25 cellular contexts compared by ENCODE assay signal in the genomic region with DNA sequence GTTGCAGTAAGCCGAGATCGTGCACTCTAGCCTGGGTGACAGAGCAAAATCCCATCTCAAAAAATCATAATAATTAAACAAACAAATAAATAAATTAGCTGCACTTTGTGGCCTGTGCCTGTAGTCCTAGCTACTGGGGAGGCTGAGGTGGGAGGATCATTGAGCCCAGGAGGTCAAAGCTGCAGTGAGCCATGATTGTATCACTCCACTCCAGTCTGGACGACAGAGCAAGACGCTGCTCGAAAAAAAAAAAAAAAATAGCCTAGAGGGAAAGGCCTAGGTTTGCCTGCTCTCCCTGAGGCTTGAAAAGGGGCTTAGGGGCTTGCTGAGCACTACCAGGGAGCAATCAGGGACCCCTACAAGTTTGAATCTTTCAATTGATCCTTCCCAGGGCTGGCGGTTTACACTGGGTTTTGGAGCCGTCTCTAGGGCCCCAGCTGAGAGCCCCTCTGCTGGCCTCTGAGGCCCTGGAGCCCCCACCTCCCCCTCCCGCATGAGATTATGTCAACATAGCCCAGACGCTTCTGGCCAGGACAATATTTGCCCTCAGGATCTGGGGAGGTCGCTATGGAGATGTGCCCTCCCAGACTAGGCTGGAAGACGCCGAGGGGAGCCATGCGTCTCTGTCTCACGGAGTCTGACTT. TPM values are rescaled to one million over a fixed set of nuclear protein-coding genes. Genes with fewer than 3 reads are reported as not detected.
DNase-seq lines count a peak whose midpoint lies in the region; ATAC-seq and TF ChIP-seq lines count a peak whose summit lies in the region.
"Had no signal": no experiment of that assay in that cellular context is flagged by ENCODE, and none has a peak within 500 bp of the region (broad histone marks: within the 10 kb centered on the region; RNA-seq: fewer than 3 reads in every experiment).

No MANE protein-coding gene starts in this region.

- H3K4me3 Mint-ChIP-seq in activated naive CD8-positive, alpha-beta T cell treated with anti-CD3 and anti-CD28 coated beads for 36 hours = no peak overlapping the region
- H3K4me3 Mint-ChIP-seq: activated CD4-positive, alpha-beta memory T cell treated with anti-CD3 and anti-CD28 coated beads for 36 hours; activated naive CD4-positive, alpha-beta T cell treated with anti-CD3 and anti-CD28 coated beads for 36 hours; activated T-cell treated with anti-CD3 and anti-CD28 coated beads, Interleukin-2, amount 50 U/mL, for 24 hours; CD8-positive, alpha-beta memory T cell; immature natural killer cell; stimulated activated effector memory CD8-positive, alpha-beta T cell treated with anti-CD3 and anti-CD28 coated beads, Interleukin-12 subunit alpha, Interleukin-12 subunit beta, amount 100 ng/mL, for 72 hours had no signal

- H3K4me1 ChIP-seq in heart left ventricle (no peaks in the 10 kb centered on the region), hepatocyte (ENCODE audit: insufficient read depth) (peaks cover 14% of the 10 kb centered on the region)
- H3K4me1 ChIP-seq: lower lobe of right lung had no signal

- no peaks in the 10 kb centered on the region for H3K36me3 Mint-ChIP-seq in activated naive CD8-positive, alpha-beta T cell treated with anti-CD3 and anti-CD28 coated beads for 36 hours
- H3K36me3 Mint-ChIP-seq: activated CD4-positive, alpha-beta memory T cell treated with anti-CD3 and anti-CD28 coated beads for 36 hours; immature natural killer cell; stimulated activated effector memory CD8-positive, alpha-beta T cell treated with anti-CD3 and anti-CD28 coated beads, Interleukin-12 subunit alpha, Interleukin-12 subunit beta, amount 100 ng/mL, for 72 hours had no signal

- peak overlapping the region; percentile 50 for H3K4me2 ChIP-seq in hepatocyte

- H3K36me3 ChIP-seq in heart left ventricle (no peaks in the 10 kb centered on the region), hepatocyte (replicated peaks; ENCODE audit: insufficient read depth, low read depth) (no peaks in the 10 kb centered on the region)
- H3K36me3 ChIP-seq: lower lobe of right lung had no signal

- H3K9me3 ChIP-seq in heart left ventricle = no peaks in the 10 kb centered on the region
- no peaks in the 10 kb centered on the region for H3K9me3 ChIP-seq in hepatocyte (ENCODE audit: low read depth)
- H3K9me3 ChIP-seq: lower lobe of right lung had no signal

- no peak for TF ChIP-seq POLR2A in heart left ventricle (IDR thresholded peaks at IDR 0.05)

- H3K9me3 Mint-ChIP-seq in activated naive CD8-positive, alpha-beta T cell treated with anti-CD3 and anti-CD28 coated beads for 36 hours = no peaks in the 10 kb centered on the region
- H3K9me3 Mint-ChIP-seq: activated CD4-positive, alpha-beta memory T cell treated with anti-CD3 and anti-CD28 coated beads for 36 hours; activated naive CD4-positive, alpha-beta T cell treated with anti-CD3 and anti-CD28 coated beads for 36 hours; activated T-cell treated with anti-CD3 and anti-CD28 coated beads, Interleukin-2, amount 50 U/mL, for 24 hours; CD8-positive, alpha-beta memory T cell; immature natural killer cell; stimulated activated effector memory CD8-positive, alpha-beta T cell treated with anti-CD3 and anti-CD28 coated beads, Interleukin-12 subunit alpha, Interleukin-12 subunit beta, amount 100 ng/mL, for 72 hours had no signal

- H3K27ac ChIP-seq in heart left ventricle (no peak overlapping the region), hepatocyte (peak overlapping the region; percentile 56)
- H3K27ac ChIP-seq: lower lobe of right lung had no signal

- TF ChIP-seq CTCF in heart left ventricle (IDR thresholded peaks at IDR 0.05) (no peak), hepatocyte (IDR thresholded peaks at IDR 0.05; ENCODE audit: poor library complexity) (no peak)

- peaks cover 0 to 11% (median 0%) of the 10 kb centered on the region in 9 donors for H3K27me3 ChIP-seq in heart left ventricle
- no peaks in the 10 kb centered on the region for H3K27me3 ChIP-seq in hepatocyte

- no peaks in the 10 kb centered on the region for H3K4me1 Mint-ChIP-seq in activated naive CD8-positive, alpha-beta T cell treated with anti-CD3 and anti-CD28 coated beads for 36 hours
- H3K4me1 Mint-ChIP-seq: CD8-positive, alpha-beta memory T cell; immature natural killer cell; stimulated activated effector memory CD8-positive, alpha-beta T cell treated with anti-CD3 and anti-CD28 coated beads, Interleukin-12 subunit alpha, Interleukin-12 subunit beta, amount 100 ng/mL, for 72 hours had no signal

- H3K4me3 ChIP-seq in heart left ventricle (no peak overlapping the region), hepatocyte (no peak overlapping the region)
- H3K4me3 ChIP-seq: lower lobe of right lung had no signal

- H3K9me2 ChIP-seq in hepatocyte (replicated peaks; ENCODE audit: insufficient read depth) = no peaks in the 10 kb centered on the region

- WGBS in heart left ventricle, 4 donors = 34 to 46% (median 40%) methylated on average over 14 of the region's 14 CpGs
- whole genome bisulfite sequencing in hepatocyte (ENCODE audit: low lambda C conversion rate, missing lambda C conversion rate) = 21% methylated on average over 14 of the region's 14 CpGs

- H3K27me3 Mint-ChIP-seq in activated naive CD8-positive, alpha-beta T cell treated with anti-CD3 and anti-CD28 coated beads for 36 hours = peaks cover 4% of the 10 kb centered on the region

- DNase-seq in Right ventricle myocardium inferior (ENCODE audit: missing footprints) = peak; percentile 23
- no peak for DNase-seq in heart left ventricle
- peak; percentile 92 for DNase-seq in NCI-H69 (lab: John Stamatoyannopoulos, UW)
- DNase-seq in hepatocyte (ENCODE audit: low spot score) = peak; percentile 78
- DNase-seq in activated naive CD8-positive, alpha-beta T cell treated with anti-CD3 and anti-CD28 coated beads for 36 hours = no peak
- DNase-seq: activated CD4-positive, alpha-beta memory T cell treated with anti-CD3 and anti-CD28 coated beads for 36 hours; activated naive CD4-positive, alpha-beta T cell treated with anti-CD3 and anti-CD28 coated beads for 36 hours; activated T-cell treated with anti-CD3 and anti-CD28 coated beads, Interleukin-2, amount 50 U/mL, for 24 hours; aorta; CD8-positive, alpha-beta memory T cell; immature natural killer cell; lower lobe of right lung; NCI-H1694; NCI-H226; SIG-M5 had no signal

- H4K20me1 ChIP-seq in hepatocyte (ENCODE audit: insufficient read depth, poor library complexity, severe bottlenecking) = no peaks in the 10 kb centered on the region

- no peaks in the 10 kb centered on the region for H3K79me2 ChIP-seq in hepatocyte

- H3K27ac Mint-ChIP-seq in activated naive CD8-positive, alpha-beta T cell treated with anti-CD3 and anti-CD28 coated beads for 36 hours = no peak overlapping the region
- H3K27ac Mint-ChIP-seq: activated CD4-positive, alpha-beta memory T cell treated with anti-CD3 and anti-CD28 coated beads for 36 hours; activated naive CD4-positive, alpha-beta T cell treated with anti-CD3 and anti-CD28 coated beads for 36 hours; activated T-cell treated with anti-CD3 and anti-CD28 coated beads, Interleukin-2, amount 50 U/mL, for 24 hours; CD8-positive, alpha-beta memory T cell; immature natural killer cell had no signal

- ATAC-seq in Right ventricle myocardium inferior (no peak), heart left ventricle (no peak), HG03378 (IDR thresholded peaks at IDR 0.05; ENCODE audit: unreplicated experiment) (no peak), HG02763 (IDR thresholded peaks at IDR 0.05; ENCODE audit: unreplicated experiment) (no peak), GM21786 (IDR thresholded peaks at IDR 0.05; ENCODE audit: unreplicated experiment) (no peak)
- ATAC-seq: sciatic nerve; stimulated activated effector memory CD8-positive, alpha-beta T cell treated with anti-CD3 and anti-CD28 coated beads, Interleukin-12 subunit alpha, Interleukin-12 subunit beta, amount 100 ng/mL, for 72 hours had no signal

- intact Hi-C loops in Right ventricle myocardium inferior (cut with DNase I) (no loop called here), heart left ventricle (cut with DNase I) (no loop called here)

- H2AFZ ChIP-seq in hepatocyte = no peak overlapping the region

RNA-seq across cellular contexts. Expression of a gene that starts 10.4 kb away (rescaled TPM):
- total RNA-seq in Right ventricle myocardium inferior (5.0 TPM), heart left ventricle (1 to 10 TPM in 7 of 9 donors, under 1 TPM in 2; 0.64 to 7.1 (median 4.8) TPM), hepatocyte (1.8 and 2.7 TPM in 2 replicates)
- polyA plus RNA-seq in heart left ventricle (1 to 10 TPM; 1.9 to 8.1 TPM), hepatocyte (5.6 and 6.7 TPM in 2 replicates)
- total RNA-seq in activated naive CD8-positive, alpha-beta T cell treated with anti-CD3 and anti-CD28 coated beads for 36 hours = 1 to 10 TPM; 1.4 to 1.7 TPM
- total RNA-seq: fibroblast of lung had no signal
- polyA plus RNA-seq: aorta had no signal

RNA-seq across cellular contexts. Expression of a gene that starts 18.4 kb away (rescaled TPM):
- 39.1 TPM for total RNA-seq in Right ventricle myocardium inferior
- 10 to 100 TPM; 22.4 to 50.2 (median 44.1) TPM for total RNA-seq in heart left ventricle
- 10 to 100 TPM; 19.0 to 23.2 TPM for polyA plus RNA-seq in heart left ventricle
- 9.1 and 13.9 TPM in 2 replicates for total RNA-seq in hepatocyte
- polyA plus RNA-seq in hepatocyte = 17.0 and 20.6 TPM in 2 replicates
- 10 to 100 TPM; 94.4 to 98.8 TPM for total RNA-seq in activated naive CD8-positive, alpha-beta T cell treated with anti-CD3 and anti-CD28 coated beads for 36 hours

RNA-seq across cellular contexts. Expression of a gene that starts 34.1 kb away (rescaled TPM):
- total RNA-seq in Right ventricle myocardium inferior = 252 TPM
- total RNA-seq in heart left ventricle = 100 to 1,000 TPM; 149 to 343 (median 248) TPM
- polyA plus RNA-seq in heart left ventricle = 100 to 1,000 TPM; 318 to 343 TPM
- 149 and 165 TPM in 2 replicates for total RNA-seq in hepatocyte
- polyA plus RNA-seq in hepatocyte = 478 and 513 TPM in 2 replicates
- 100 to 1,000 TPM; 818 to 852 TPM for total RNA-seq in activated naive CD8-positive, alpha-beta T cell treated with anti-CD3 and anti-CD28 coated beads for 36 hours

RNA-seq across cellular contexts. Expression of a gene that starts 34.8 kb away (rescaled TPM):
- total RNA-seq in Right ventricle myocardium inferior (1.5 TPM), heart left ventricle (1 to 10 TPM; 1.5 to 5.5 (median 2.8) TPM), hepatocyte (7.5 and 10.3 TPM in 2 replicates)
- polyA plus RNA-seq in heart left ventricle (1 to 10 TPM; 2.9 to 4.5 TPM), hepatocyte (6.8 and 11.0 TPM in 2 replicates)
- total RNA-seq in activated naive CD8-positive, alpha-beta T cell treated with anti-CD3 and anti-CD28 coated beads for 36 hours = 10 to 100 TPM; 16.4 to 16.7 TPM

RNA-seq across cellular contexts. Expression of a gene that starts 55.6 kb away (rescaled TPM):
- total RNA-seq in Right ventricle myocardium inferior (5.4 TPM), heart left ventricle (10 to 100 TPM in 3 of 9 donors, 1 to 10 TPM in 6; 2.7 to 36.0 (median 4.3) TPM), hepatocyte (not detected in 2 replicates)
- polyA plus RNA-seq in heart left ventricle (1 to 10 TPM; 5.1 to 6.9 TPM), hepatocyte (0.10 TPM in 1 of 2 replicates, not detected in the other)
- total RNA-seq in activated naive CD8-positive, alpha-beta T cell treated with anti-CD3 and anti-CD28 coated beads for 36 hours = not detected
- total RNA-seq: activated CD4-positive, alpha-beta memory T cell treated with anti-CD3 and anti-CD28 coated beads for 36 hours; activated naive CD4-positive, alpha-beta T cell treated with anti-CD3 and anti-CD28 coated beads for 36 hours; CD8-positive, alpha-beta memory T cell; chondrocyte; fibroblast of lung; myocyte; osteocyte; T-helper 2 cell treated with Interferon-gamma antibody and Interleukin-4, amounts not matched to agents 100 ng/mL and 5 ng/mL, for 36 hours had no signal
- polyA plus RNA-seq: CD8-positive, alpha-beta memory T cell; immature natural killer cell had no signal

Comparison
In these comparisons a context has a peak if more than half of its experiments do, and no peak if none do; other contexts are left out.
1. DNase-seq: peak in Right ventricle myocardium inferior (single experiment), NCI-H69 (single experiment) and hepatocyte (single experiment); none in heart left ventricle (0 of 5) and activated naive CD8-positive, alpha-beta T cell treated with anti-CD3 and anti-CD28 coated beads for 36 hours (single experiment).